In genomic region chr7:12961910-12962309, GRCh38 we compare ENCODE assay signal across 17 cellular contexts.
"Had no signal": no experiment of that assay in that cellular context is flagged by ENCODE, and none has a peak within 500 bp of the region (broad histone marks: within the 10 kb centered on the region; RNA-seq: fewer than 3 reads in every experiment).

No MANE protein-coding gene starts in this region.

- H3K36me3 Mint-ChIP-seq: activated naive CD8-positive, alpha-beta T cell treated with anti-CD3 and anti-CD28 coated beads, Interleukin-2, amount 10 ng/mL, durations not matched to agents 7 days and 5 days had no signal

- H3K27me3 ChIP-seq: ovary had no signal

- H3K27ac Mint-ChIP-seq: activated naive CD8-positive, alpha-beta T cell treated with anti-CD3 and anti-CD28 coated beads, Interleukin-2, amount 10 ng/mL, durations not matched to agents 7 days and 5 days; endodermal cell; nephron progenitor cell; stimulated activated naive CD8-positive, alpha-beta T cell treated with anti-CD3 and anti-CD28 coated beads, Interleukin-15, amount 100 ng/mL, for 72 hours; T-helper 17 cell had no signal

- DNase-seq: activated CD4-positive, alpha-beta T cell treated with anti-CD3 and anti-CD28 coated beads, Interleukin-2, amount 50 U/mL, for 4 hours; activated CD4-positive, CD25-positive, alpha-beta regulatory T cell treated with anti-CD3 and anti-CD28 coated beads, Interleukin-2, amount 50 U/mL, for 72 hours; activated gamma-delta T cell; activated naive CD8-positive, alpha-beta T cell treated with anti-CD3 and anti-CD28 coated beads, Interleukin-2, amount 10 ng/mL, durations not matched to agents 7 days and 5 days; activated T-cell treated with anti-CD3 and anti-CD28 coated beads, Interleukin-2, amount 50 U/mL, for 1 hour; anterior cingulate cortex; dermis blood vessel endothelial cell; endodermal cell; left colon; nephron progenitor cell; ovary; stimulated activated CD4-positive, alpha-beta T cell treated with anti-CD3 and anti-CD28 coated beads, Interleukin-15, amount 100 ng/mL, for 24 hours; stimulated activated CD4-positive, alpha-beta T cell treated with anti-CD3 and anti-CD28 coated beads, Interleukin-4, amount 100 ng/mL, for 24 hours; stimulated activated naive CD8-positive, alpha-beta T cell treated with anti-CD3 and anti-CD28 coated beads, Interleukin-15, amount 100 ng/mL, for 72 hours; T-helper 17 cell had no signal

- H3K27me3 Mint-ChIP-seq: activated naive CD8-positive, alpha-beta T cell treated with anti-CD3 and anti-CD28 coated beads, Interleukin-2, amount 10 ng/mL, durations not matched to agents 7 days and 5 days had no signal

- H3K9me3 Mint-ChIP-seq: activated naive CD8-positive, alpha-beta T cell treated with anti-CD3 and anti-CD28 coated beads, Interleukin-2, amount 10 ng/mL, durations not matched to agents 7 days and 5 days; endodermal cell; nephron progenitor cell; stimulated activated naive CD8-positive, alpha-beta T cell treated with anti-CD3 and anti-CD28 coated beads, Interleukin-15, amount 100 ng/mL, for 72 hours had no signal

- H3K9me3 ChIP-seq: ovary, thoracic aorta had no signal

- H3K27ac ChIP-seq: ovary, thoracic aorta had no signal

- ATAC-seq: esophagus mucosa; left colon; stimulated activated naive CD8-positive, alpha-beta T cell treated with anti-CD3 and anti-CD28 coated beads, Interleukin-15, amount 100 ng/mL, for 72 hours; T-helper 17 cell had no signal

- H3K4me3 Mint-ChIP-seq: activated naive CD8-positive, alpha-beta T cell treated with anti-CD3 and anti-CD28 coated beads, Interleukin-2, amount 10 ng/mL, durations not matched to agents 7 days and 5 days; endodermal cell; nephron progenitor cell; stimulated activated naive CD8-positive, alpha-beta T cell treated with anti-CD3 and anti-CD28 coated beads, Interleukin-15, amount 100 ng/mL, for 72 hours; T-helper 17 cell had no signal

- H3K4me3 ChIP-seq: ovary, thoracic aorta had no signal

- H3K4me1 Mint-ChIP-seq: activated naive CD8-positive, alpha-beta T cell treated with anti-CD3 and anti-CD28 coated beads, Interleukin-2, amount 10 ng/mL, durations not matched to agents 7 days and 5 days; stimulated activated naive CD8-positive, alpha-beta T cell treated with anti-CD3 and anti-CD28 coated beads, Interleukin-15, amount 100 ng/mL, for 72 hours had no signal

- H3K36me3 ChIP-seq: ovary, thoracic aorta had no signal
